Comparison of ENCODE assay signal across 8 cellular contexts in the genomic region with DNA sequence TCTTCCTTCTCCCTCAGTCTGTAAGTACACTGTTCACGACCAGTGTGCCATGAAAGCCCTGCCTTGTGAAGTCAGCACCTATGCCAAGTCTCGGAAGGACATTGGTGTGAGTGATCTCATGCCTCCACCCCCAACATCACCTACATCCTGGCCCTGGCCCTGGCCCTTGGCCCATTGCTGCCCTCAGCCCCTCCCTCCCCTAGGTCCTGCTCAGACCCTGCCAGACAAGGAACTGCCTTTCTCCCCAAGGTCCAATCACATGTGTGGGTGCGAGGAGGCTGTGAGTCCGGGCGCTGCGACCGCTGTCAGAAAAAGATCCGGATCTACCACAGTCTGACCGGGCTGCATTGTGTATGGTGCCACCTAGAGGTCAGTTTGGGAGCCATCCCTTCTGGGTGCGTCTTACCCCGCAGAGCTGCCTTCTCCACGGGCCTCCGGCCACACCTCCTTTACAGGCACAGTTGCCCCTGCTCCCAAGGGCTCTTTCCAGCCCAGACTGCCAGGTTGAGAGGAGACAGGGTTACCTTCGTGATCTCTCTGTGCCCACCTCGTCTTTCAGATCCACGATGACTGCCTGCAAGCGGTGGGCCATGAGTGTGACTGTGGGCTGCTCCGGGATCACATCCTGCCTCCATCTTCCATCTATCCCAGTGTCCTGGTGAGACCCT.
DNase-seq lines count a peak whose midpoint lies in the region; ATAC-seq lines count a peak whose summit lies in the region.

No MANE protein-coding gene starts in this region.

- peak; percentile 82 to 83 for DNase-seq in AML-193 (lab: John Stamatoyannopoulos, UW)
- DNase-seq in NCI-H2227 treated with DMSO at 0.1 percent for 48 hours (lab: John Stamatoyannopoulos, UW), result peak; percentile 46
- DNase-seq in activated CD4-positive, CD25-positive, alpha-beta regulatory T cell (lab: John Stamatoyannopoulos, UW), result peak; percentile 54 to 73 (median 68)
- peak; percentile 79 for DNase-seq in central memory CD4-positive, alpha-beta T cell
- peak; percentile 69 for DNase-seq in kidney glomerular epithelial cell (lab: John Stamatoyannopoulos, UW)
- DNase-seq in stimulated activated CD4-positive, alpha-beta T cell treated with anti-CD3 and anti-CD28 coated beads, Interleukin-1b, Interleukin-23, amount 100 ng/mL, for 48 hours, result peak; percentile 82

- peak; percentile 95 for ATAC-seq in GM18909 (IDR thresholded peaks at IDR 0.05; ENCODE audit: poor library complexity, unreplicated experiment)
- ATAC-seq in HG03175 (IDR thresholded peaks at IDR 0.05; ENCODE audit: unreplicated experiment), result peak; percentile 98

Comparison
In these comparisons a context has a peak if more than half of its experiments do, and no peak if none do; other contexts are left out.
1. Peak in every context shown above with its lines: DNase-seq and ATAC-seq.